Comparison of ENCODE assay signal across 1 cellular context in the genomic region with DNA sequence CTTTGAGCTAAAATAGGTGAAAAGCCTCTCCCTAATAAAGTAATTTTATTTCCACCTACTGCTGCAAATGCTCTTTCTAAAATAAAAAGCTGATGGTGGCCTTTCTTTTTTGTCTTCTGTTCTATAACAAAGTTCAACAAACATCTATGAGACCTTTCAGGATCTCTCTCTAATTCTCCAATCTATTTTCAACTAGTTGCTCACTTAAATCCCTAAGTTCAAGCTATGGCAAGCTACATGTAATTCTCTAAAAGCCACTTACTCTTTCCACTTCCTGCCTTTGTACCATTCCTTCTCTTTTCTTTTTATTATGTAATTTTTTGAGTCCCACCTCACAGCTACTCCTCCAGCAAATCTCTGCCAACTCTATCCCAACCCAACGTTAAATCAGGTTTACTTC.
TF ChIP-seq lines count a peak whose summit lies in the region.

No MANE protein-coding gene starts in this region.

TF ChIP-seq in GM23338, 12 proteins besides CTCF, POLR2A, EP300 and RAD21 (continued from another document):
- no peak for TF ChIP-seq ZNF462 (CRISPR knock-in tag; IDR thresholded peaks at IDR 0.05)
- TF ChIP-seq POLR2AphosphoS5 (IDR thresholded peaks at IDR 0.05; ENCODE audit: low read depth): no peak
- TF ChIP-seq REST (IDR thresholded peaks at IDR 0.05; ENCODE audit: unreplicated experiment): no peak
- TF ChIP-seq CREB1 (CRISPR knock-in tag; IDR thresholded peaks at IDR 0.05; ENCODE audit: low read depth): no peak
- no peak for TF ChIP-seq JUNB (IDR thresholded peaks at IDR 0.05; ENCODE audit: unreplicated experiment)
- no peak for TF ChIP-seq ZNF114 (CRISPR knock-in tag; IDR thresholded peaks at IDR 0.05)
